Comparison of ENCODE assay signal across 1 cellular context in the genomic region with DNA sequence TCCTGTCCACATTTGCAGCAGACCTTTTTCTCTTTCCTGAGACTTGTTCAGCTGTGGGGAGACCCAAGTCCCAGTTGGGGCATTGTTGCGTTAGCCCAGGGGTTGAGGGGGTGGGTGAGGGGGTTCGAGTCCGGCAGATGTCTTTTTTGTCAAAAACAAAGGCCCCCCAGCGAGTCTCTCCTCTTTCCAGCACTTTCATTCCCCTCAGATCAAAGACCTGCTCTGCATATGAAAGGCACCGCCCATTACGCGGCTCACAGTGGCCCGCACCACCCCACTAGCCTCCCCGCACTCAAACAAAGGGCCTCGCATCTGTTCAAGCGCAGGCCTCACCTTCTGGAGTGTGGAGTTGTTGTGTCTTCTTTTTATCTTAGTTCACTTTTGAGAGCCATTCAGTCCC.
TF ChIP-seq lines count a peak whose summit lies in the region.

No MANE protein-coding gene starts in this region.

TF ChIP-seq in SK-N-SH, 30 proteins besides CTCF, POLR2A, EP300 and RAD21:
- TF ChIP-seq RFX5 (IDR thresholded peaks at IDR 0.05; ENCODE audit: low read length): no peak
